In genomic region chr4:168825975-168826374, GRCh38 we compare ENCODE assay signal across 1 cellular context.
TF ChIP-seq lines count a peak whose summit lies in the region.

No MANE protein-coding gene starts in this region.

TF ChIP-seq in SK-N-SH treated with all-trans-retinoic acid at 6 μM for 48 hours, 23 proteins besides CTCF, POLR2A, EP300 and RAD21 (continued from another document):
- TF ChIP-seq, protein P1, sequence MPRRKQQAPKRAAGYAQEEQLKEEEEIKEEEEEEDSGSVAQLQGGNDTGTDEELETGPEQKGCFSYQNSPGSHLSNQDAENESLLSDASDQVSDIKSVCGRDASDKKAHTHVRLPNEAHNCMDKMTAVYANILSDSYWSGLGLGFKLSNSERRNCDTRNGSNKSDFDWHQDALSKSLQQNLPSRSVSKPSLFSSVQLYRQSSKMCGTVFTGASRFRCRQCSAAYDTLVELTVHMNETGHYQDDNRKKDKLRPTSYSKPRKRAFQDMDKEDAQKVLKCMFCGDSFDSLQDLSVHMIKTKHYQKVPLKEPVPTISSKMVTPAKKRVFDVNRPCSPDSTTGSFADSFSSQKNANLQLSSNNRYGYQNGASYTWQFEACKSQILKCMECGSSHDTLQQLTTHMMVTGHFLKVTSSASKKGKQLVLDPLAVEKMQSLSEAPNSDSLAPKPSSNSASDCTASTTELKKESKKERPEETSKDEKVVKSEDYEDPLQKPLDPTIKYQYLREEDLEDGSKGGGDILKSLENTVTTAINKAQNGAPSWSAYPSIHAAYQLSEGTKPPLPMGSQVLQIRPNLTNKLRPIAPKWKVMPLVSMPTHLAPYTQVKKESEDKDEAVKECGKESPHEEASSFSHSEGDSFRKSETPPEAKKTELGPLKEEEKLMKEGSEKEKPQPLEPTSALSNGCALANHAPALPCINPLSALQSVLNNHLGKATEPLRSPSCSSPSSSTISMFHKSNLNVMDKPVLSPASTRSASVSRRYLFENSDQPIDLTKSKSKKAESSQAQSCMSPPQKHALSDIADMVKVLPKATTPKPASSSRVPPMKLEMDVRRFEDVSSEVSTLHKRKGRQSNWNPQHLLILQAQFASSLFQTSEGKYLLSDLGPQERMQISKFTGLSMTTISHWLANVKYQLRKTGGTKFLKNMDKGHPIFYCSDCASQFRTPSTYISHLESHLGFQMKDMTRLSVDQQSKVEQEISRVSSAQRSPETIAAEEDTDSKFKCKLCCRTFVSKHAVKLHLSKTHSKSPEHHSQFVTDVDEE (CRISPR knock-in tag; IDR thresholded peaks at IDR 0.05) = no peak
- TF ChIP-seq ZFP30 (CRISPR knock-in tag; IDR thresholded peaks at IDR 0.05) (no peak), ZC3H10 (CRISPR knock-in tag; IDR thresholded peaks at IDR 0.05) (no peak), ESRRG (CRISPR knock-in tag; IDR thresholded peaks at IDR 0.05) (no peak), PPARA (CRISPR knock-in tag; IDR thresholded peaks at IDR 0.05; ENCODE audit: borderline replicate concordance) (no peak), RARB (CRISPR knock-in tag; IDR thresholded peaks at IDR 0.05) (no peak), OSR1 (CRISPR knock-in tag; IDR thresholded peaks at IDR 0.05) (no peak)
